Comparison of ENCODE assay signal across 18 cellular contexts in genomic region chr9:15180124-15180523, GRCh38.
"Had no signal": no experiment of that assay in that cellular context is flagged by ENCODE, and none has a peak within 500 bp of the region (broad histone marks: within the 10 kb centered on the region; RNA-seq: fewer than 3 reads in every experiment).

No MANE protein-coding gene starts in this region.

- H3K27ac ChIP-seq: heart right ventricle, right atrium auricular region, upper lobe of left lung had no signal

- H3K36me3 ChIP-seq: right atrium auricular region had no signal

- H3K4me3 ChIP-seq: dorsolateral prefrontal cortex, heart right ventricle, right atrium auricular region, upper lobe of left lung had no signal

- H3K9me3 ChIP-seq: right atrium auricular region, upper lobe of left lung had no signal

- H3K9me3 Mint-ChIP-seq: activated B cell treated with CpG ODN at 0.5 μM for 24 hours; activated naive CD4-positive, alpha-beta T cell treated with anti-CD3 and anti-CD28 coated beads, Interleukin-2, amount 10 ng/mL, durations not matched to agents 7 days and 5 days; activated T-helper 2 cell treated with anti-CD3 and anti-CD28 coated beads, Interferon-gamma antibody, Interleukin-2, Interleukin-4, amounts not matched to agents 10 μg/mL and 5 μg/mL and 100 μg/mL, durations not matched to agents 14 hours and 24 hours and 36 hours; endodermal cell; T-helper 2 cell treated with Interferon-gamma antibody and Interleukin-4, amounts not matched to agents 5 μg/mL and 100 μg/mL, for 36 hours had no signal

- H3K27me3 Mint-ChIP-seq: activated B cell treated with CpG ODN at 0.5 μM for 24 hours; activated CD4-positive, alpha-beta T cell treated with anti-CD3 and anti-CD28 coated beads, Interleukin-2, amount 10 ng/mL, durations not matched to agents 7 days and 5 days; activated naive CD4-positive, alpha-beta T cell treated with anti-CD3 and anti-CD28 coated beads, Interleukin-2, amount 10 ng/mL, durations not matched to agents 7 days and 5 days; progenitor cell of endocrine pancreas had no signal

- H3K4me1 ChIP-seq: heart right ventricle, right atrium auricular region, upper lobe of left lung had no signal

- DNase-seq: activated B cell treated with CpG ODN at 0.5 μM for 24 hours; activated CD4-positive, alpha-beta T cell treated with anti-CD3 and anti-CD28 coated beads, Interleukin-2, amount 10 ng/mL, durations not matched to agents 7 days and 5 days; activated naive CD4-positive, alpha-beta T cell treated with anti-CD3 and anti-CD28 coated beads, Interleukin-2, amount 10 ng/mL, durations not matched to agents 7 days and 5 days; activated T-cell treated with anti-CD3 and anti-CD28 coated beads for 4 hours; amniotic stem cell; dorsolateral prefrontal cortex; endodermal cell; heart right ventricle; left colon; midbrain; stimulated activated CD4-positive, alpha-beta T cell treated with anti-CD3 and anti-CD28 coated beads, Interleukin-15, amount 100 ng/mL, for 24 hours; stimulated activated CD4-positive, alpha-beta T cell treated with anti-CD3 and anti-CD28 coated beads, Interleukin-4, amount 100 ng/mL, for 1 hour; stimulated activated naive CD4-positive, alpha-beta T cell treated with Interleukin-2 at 50 U/mL for 16 hours; upper lobe of left lung had no signal

- H3K4me1 Mint-ChIP-seq: endodermal cell had no signal

- H3K4me3 Mint-ChIP-seq: activated B cell treated with CpG ODN at 0.5 μM for 24 hours; activated CD4-positive, alpha-beta T cell treated with anti-CD3 and anti-CD28 coated beads, Interleukin-2, amount 10 ng/mL, durations not matched to agents 7 days and 5 days; activated naive CD4-positive, alpha-beta T cell treated with anti-CD3 and anti-CD28 coated beads, Interleukin-2, amount 10 ng/mL, durations not matched to agents 7 days and 5 days; endodermal cell; T-helper 2 cell treated with Interferon-gamma antibody and Interleukin-4, amounts not matched to agents 5 μg/mL and 100 μg/mL, for 36 hours had no signal

- ATAC-seq: heart right ventricle, left colon had no signal

- H3K27ac Mint-ChIP-seq: activated B cell treated with CpG ODN at 0.5 μM for 24 hours; activated CD4-positive, alpha-beta T cell treated with anti-CD3 and anti-CD28 coated beads, Interleukin-2, amount 10 ng/mL, durations not matched to agents 7 days and 5 days; activated naive CD4-positive, alpha-beta T cell treated with anti-CD3 and anti-CD28 coated beads, Interleukin-2, amount 10 ng/mL, durations not matched to agents 7 days and 5 days; activated T-helper 2 cell treated with anti-CD3 and anti-CD28 coated beads, Interferon-gamma antibody, Interleukin-2, Interleukin-4, amounts not matched to agents 10 μg/mL and 5 μg/mL and 100 μg/mL, durations not matched to agents 14 hours and 24 hours and 36 hours; endodermal cell; progenitor cell of endocrine pancreas; T-helper 2 cell treated with Interferon-gamma antibody and Interleukin-4, amounts not matched to agents 5 μg/mL and 100 μg/mL, for 36 hours had no signal
